Comparison of ENCODE assay signal across 34 cellular contexts in genomic region chr22:33418483-33418882, GRCh38.
"Had no signal": no experiment of that assay in that cellular context is flagged by ENCODE, and none has a peak within 500 bp of the region (broad histone marks: within the 10 kb centered on the region; RNA-seq: fewer than 3 reads in every experiment).

No MANE protein-coding gene starts in this region.

- H3K4me3 Mint-ChIP-seq: activated CD4-positive, alpha-beta memory T cell treated with anti-CD3 and anti-CD28 coated beads for 36 hours; activated CD4-positive, alpha-beta T cell treated with anti-CD3 and anti-CD28 coated beads for 36 hours; activated CD4-positive, alpha-beta T cell treated with anti-CD3 and anti-CD28 coated beads, Interleukin-2, amount 10 ng/mL, durations not matched to agents 24 days and 14 days; activated CD8-positive, alpha-beta memory T cell treated with anti-CD3 and anti-CD28 coated beads, Interleukin-2, amount 10 ng/mL, durations not matched to agents 7 days and 5 days; activated CD8-positive, alpha-beta T cell treated with anti-CD3 and anti-CD28 coated beads, Interleukin-2, amount 10 ng/mL, durations not matched to agents 7 days and 5 days; activated naive CD4-positive, alpha-beta T cell treated with anti-CD3 and anti-CD28 coated beads for 36 hours; activated naive CD4-positive, alpha-beta T cell treated with anti-CD3 and anti-CD28 coated beads, Interleukin-2, amount 50 U/mL, for 24 hours; activated naive CD8-positive, alpha-beta T cell treated with anti-CD3 and anti-CD28 coated beads for 36 hours; activated naive CD8-positive, alpha-beta T cell treated with anti-CD3 and anti-CD28 coated beads, Interleukin-2, amount 50 U/mL, for 24 hours; activated T-helper 1 cell treated with anti-CD3 and anti-CD28 coated beads, Interleukin-12 subunit alpha, Interleukin-12 subunit beta, Interleukin-2, Interleukin-4 antibody, amounts not matched to agents 30 ng/mL and 10 ng/mL and 1 ng/mL, durations not matched to agents 14 hours and 24 hours and 36 hours; effector memory CD8-positive, alpha-beta T cell; T-helper 17 cell; T-helper 2 cell treated with Interferon-gamma antibody and Interleukin-4, amounts not matched to agents 5 μg/mL and 100 μg/mL, for 36 hours had no signal

- H3K27me3 Mint-ChIP-seq: activated CD4-positive, alpha-beta memory T cell treated with anti-CD3 and anti-CD28 coated beads for 36 hours; activated CD4-positive, alpha-beta T cell treated with anti-CD3 and anti-CD28 coated beads for 36 hours; activated CD4-positive, alpha-beta T cell treated with anti-CD3 and anti-CD28 coated beads, Interleukin-2, amount 10 ng/mL, durations not matched to agents 24 days and 14 days; activated CD8-positive, alpha-beta memory T cell treated with anti-CD3 and anti-CD28 coated beads, Interleukin-2, amount 10 ng/mL, durations not matched to agents 7 days and 5 days; activated naive CD4-positive, alpha-beta T cell treated with anti-CD3 and anti-CD28 coated beads, Interleukin-2, amount 50 U/mL, for 24 hours; activated naive CD8-positive, alpha-beta T cell treated with anti-CD3 and anti-CD28 coated beads, Interleukin-2, amount 50 U/mL, for 24 hours; effector memory CD8-positive, alpha-beta T cell; T-helper 17 cell had no signal

- H3K27me3 ChIP-seq: adrenal gland, body of pancreas, esophagus muscularis mucosa, gastroesophageal sphincter had no signal

- H3K36me3 ChIP-seq: adrenal gland, esophagus muscularis mucosa had no signal

- H3K4me3 ChIP-seq: adrenal gland, body of pancreas, esophagus muscularis mucosa, gastroesophageal sphincter had no signal

- H3K4me1 ChIP-seq: adrenal gland, body of pancreas, esophagus muscularis mucosa, gastroesophageal sphincter had no signal

- H3K36me3 Mint-ChIP-seq: activated CD4-positive, alpha-beta memory T cell treated with anti-CD3 and anti-CD28 coated beads for 36 hours; activated CD8-positive, alpha-beta memory T cell treated with anti-CD3 and anti-CD28 coated beads, Interleukin-2, amount 10 ng/mL, durations not matched to agents 7 days and 5 days; activated naive CD4-positive, alpha-beta T cell treated with anti-CD3 and anti-CD28 coated beads, Interleukin-2, amount 50 U/mL, for 24 hours; activated naive CD8-positive, alpha-beta T cell treated with anti-CD3 and anti-CD28 coated beads for 36 hours had no signal

- H3K4me1 Mint-ChIP-seq: activated CD4-positive, alpha-beta T cell treated with anti-CD3 and anti-CD28 coated beads for 36 hours; activated CD4-positive, alpha-beta T cell treated with anti-CD3 and anti-CD28 coated beads, Interleukin-2, amount 10 ng/mL, durations not matched to agents 24 days and 14 days; activated CD8-positive, alpha-beta memory T cell treated with anti-CD3 and anti-CD28 coated beads, Interleukin-2, amount 10 ng/mL, durations not matched to agents 7 days and 5 days; activated naive CD4-positive, alpha-beta T cell treated with anti-CD3 and anti-CD28 coated beads, Interleukin-2, amount 50 U/mL, for 24 hours; activated naive CD8-positive, alpha-beta T cell treated with anti-CD3 and anti-CD28 coated beads for 36 hours; activated naive CD8-positive, alpha-beta T cell treated with anti-CD3 and anti-CD28 coated beads, Interleukin-2, amount 50 U/mL, for 24 hours; T-helper 17 cell had no signal

- H3K27ac Mint-ChIP-seq: activated CD4-positive, alpha-beta memory T cell treated with anti-CD3 and anti-CD28 coated beads for 36 hours; activated CD4-positive, alpha-beta T cell treated with anti-CD3 and anti-CD28 coated beads for 36 hours; activated CD4-positive, alpha-beta T cell treated with anti-CD3 and anti-CD28 coated beads, Interleukin-2, amount 10 ng/mL, durations not matched to agents 24 days and 14 days; activated CD8-positive, alpha-beta memory T cell treated with anti-CD3 and anti-CD28 coated beads, Interleukin-2, amount 10 ng/mL, durations not matched to agents 7 days and 5 days; activated CD8-positive, alpha-beta T cell treated with anti-CD3 and anti-CD28 coated beads, Interleukin-2, amount 10 ng/mL, durations not matched to agents 7 days and 5 days; activated naive CD4-positive, alpha-beta T cell treated with anti-CD3 and anti-CD28 coated beads for 36 hours; activated naive CD4-positive, alpha-beta T cell treated with anti-CD3 and anti-CD28 coated beads, Interleukin-2, amount 50 U/mL, for 24 hours; activated naive CD8-positive, alpha-beta T cell treated with anti-CD3 and anti-CD28 coated beads for 36 hours; activated naive CD8-positive, alpha-beta T cell treated with anti-CD3 and anti-CD28 coated beads, Interleukin-2, amount 50 U/mL, for 24 hours; activated T-helper 1 cell treated with anti-CD3 and anti-CD28 coated beads, Interleukin-12 subunit alpha, Interleukin-12 subunit beta, Interleukin-2, Interleukin-4 antibody, amounts not matched to agents 30 ng/mL and 10 ng/mL and 1 ng/mL, durations not matched to agents 14 hours and 24 hours and 36 hours; activated T-helper 2 cell treated with anti-CD3 and anti-CD28 coated beads, Interferon-gamma antibody, Interleukin-2, Interleukin-4, amounts not matched to agents 10 μg/mL and 5 μg/mL and 100 μg/mL, durations not matched to agents 14 hours and 24 hours and 36 hours; effector memory CD8-positive, alpha-beta T cell; T-helper 17 cell; T-helper 2 cell treated with Interferon-gamma antibody and Interleukin-4, amounts not matched to agents 5 μg/mL and 100 μg/mL, for 36 hours had no signal

- H3K9me3 ChIP-seq: adrenal gland, esophagus muscularis mucosa, gastroesophageal sphincter had no signal

- H3K27ac ChIP-seq: adrenal gland, body of pancreas, esophagus muscularis mucosa, gastroesophageal sphincter had no signal

- DNase-seq: activated CD4-positive, alpha-beta memory T cell treated with anti-CD3 and anti-CD28 coated beads for 36 hours; activated CD4-positive, alpha-beta T cell treated with anti-CD3 and anti-CD28 coated beads for 36 hours; activated CD4-positive, alpha-beta T cell treated with anti-CD3 and anti-CD28 coated beads, Interleukin-2, amount 10 ng/mL, durations not matched to agents 24 days and 14 days; activated CD4-positive, CD25-positive, alpha-beta regulatory T cell; activated CD4-positive, CD25-positive, alpha-beta regulatory T cell treated with anti-CD3 and anti-CD28 coated beads, Interleukin-2, amount 50 U/mL, for 72 hours; activated CD8-positive, alpha-beta memory T cell treated with anti-CD3 and anti-CD28 coated beads, Interleukin-2, amount 10 ng/mL, durations not matched to agents 7 days and 5 days; activated CD8-positive, alpha-beta memory T cell treated with anti-CD3 and anti-CD28 coated beads, Interleukin-2, amount 50 U/mL, for 4 hours; activated CD8-positive, alpha-beta T cell treated with anti-CD3 and anti-CD28 coated beads, Interleukin-2, amount 10 ng/mL, durations not matched to agents 7 days and 5 days; activated effector memory CD4-positive, alpha-beta T cell treated with anti-CD3 and anti-CD28 coated beads, Interleukin-2, amount 50 U/mL, for 16 hours; activated naive CD4-positive, alpha-beta T cell treated with anti-CD3 and anti-CD28 coated beads for 36 hours; activated naive CD8-positive, alpha-beta T cell treated with anti-CD3 and anti-CD28 coated beads for 36 hours; activated naive CD8-positive, alpha-beta T cell treated with anti-CD3 and anti-CD28 coated beads, Interleukin-2, amount 50 U/mL, for 24 hours; activated T-cell treated with anti-CD3 and anti-CD28 coated beads, Interleukin-2, amount 50 U/mL, for 1 hour; activated T-cell treated with anti-CD3 and anti-CD28 coated beads, Interleukin-2, amount 50 U/mL, for 48 hours; adrenal gland; amygdala; aorta; body of pancreas; caudate nucleus; cortex of kidney; dermis blood vessel endothelial cell; effector CD4-positive, alpha-beta T cell; effector memory CD8-positive, alpha-beta T cell; erythroblast; foreskin melanocyte; T-helper 1 cell; T-helper 17 cell; T1000 had no signal
